In the genomic region with DNA sequence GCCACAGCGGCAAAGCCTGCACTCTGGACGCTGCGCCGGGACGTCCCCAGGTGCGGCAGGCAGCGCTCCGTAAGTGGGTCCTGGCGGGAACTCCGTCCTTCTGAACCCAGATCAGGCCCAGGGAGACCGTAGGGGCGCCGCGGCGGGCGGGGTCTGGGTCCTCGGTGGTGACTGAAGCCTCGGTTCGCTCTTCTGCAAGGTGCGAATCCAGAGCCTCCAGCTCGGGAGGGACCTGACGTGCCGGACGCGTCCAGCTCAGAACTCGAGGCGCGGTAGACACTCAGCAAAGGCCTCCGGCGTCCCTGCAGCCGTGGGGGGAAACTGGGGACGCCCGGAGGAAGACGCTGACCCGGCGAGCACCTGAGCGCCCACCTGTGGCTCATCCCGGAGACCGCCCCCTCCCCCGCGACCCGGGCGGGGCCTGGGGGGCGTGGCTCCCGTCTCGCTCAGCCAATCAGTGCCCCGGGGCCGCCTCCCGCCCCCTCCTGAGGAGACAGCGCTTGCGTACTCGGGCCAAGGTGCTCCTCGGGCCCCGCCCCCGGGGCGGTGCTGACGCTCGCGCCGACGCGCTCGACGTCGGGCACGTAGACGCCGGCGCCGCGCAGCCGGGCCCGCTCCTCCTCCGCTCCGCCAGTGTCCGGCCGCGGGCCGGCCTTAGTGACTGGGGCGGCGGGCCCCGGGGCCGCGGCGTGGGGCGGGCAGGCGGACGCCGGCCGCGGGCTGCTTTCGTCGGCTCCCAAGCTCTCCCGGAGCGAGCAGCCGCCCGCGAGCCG, we compare ENCODE assay signal across 1 cellular context.
A peak's percentile ranks its signal among the peaks of the same experiment; 100 is the strongest.
TF ChIP-seq lines count a peak whose summit lies in the region.

A gene (plus strand): TSS at position 587 of the 773 bp plus-strand sequence. CDS start 1,483 bp downstream, outside the sequence.

TF ChIP-seq in GM23338, 12 proteins besides CTCF, POLR2A, EP300 and RAD21:
- TF ChIP-seq POLR2AphosphoS5 (IDR thresholded peaks at IDR 0.05; ENCODE audit: low read depth) (peak; percentile 85), NANOG (IDR thresholded peaks at IDR 0.05; ENCODE audit: borderline replicate concordance) (no peak), CREB1 (CRISPR knock-in tag; IDR thresholded peaks at IDR 0.05; ENCODE audit: low read depth) (peak; percentile 81)
